Comparison of ENCODE assay signal across 22 cellular contexts in genomic region chr5:155293605-155294178, GRCh38.
"Had no signal": no experiment of that assay in that cellular context is flagged by ENCODE, and none has a peak within 500 bp of the region (broad histone marks: within the 10 kb centered on the region; RNA-seq: fewer than 3 reads in every experiment).

No MANE protein-coding gene starts in this region.

- ATAC-seq: activated CD8-positive, alpha-beta T cell treated with anti-CD3 and anti-CD28 coated beads, Interleukin-2, amount 10 ng/mL, durations not matched to agents 7 days and 5 days; gastroesophageal sphincter; heart right ventricle; left colon; lower lobe of right lung; WTC11 had no signal

- H3K4me3 ChIP-seq: colonic mucosa, gastroesophageal sphincter, heart right ventricle, lower lobe of right lung, right atrium auricular region, tibial nerve, vagina had no signal

- H3K36me3 ChIP-seq: colonic mucosa, gastroesophageal sphincter, heart right ventricle, lower lobe of right lung, right atrium auricular region, tibial nerve, vagina had no signal

- H3K9me3 ChIP-seq: colonic mucosa, gastroesophageal sphincter, lower lobe of right lung, right atrium auricular region, vagina had no signal

- DNase-seq: activated CD4-positive, alpha-beta T cell treated with anti-CD3 and anti-CD28 coated beads, Interleukin-2, amount 10 ng/mL, durations not matched to agents 24 days and 14 days; activated CD8-positive, alpha-beta memory T cell treated with anti-CD3 and anti-CD28 coated beads, Interleukin-2, amount 50 U/mL, for 4 hours; activated CD8-positive, alpha-beta T cell treated with anti-CD3 and anti-CD28 coated beads, Interleukin-2, amount 10 ng/mL, durations not matched to agents 7 days and 5 days; activated gamma-delta T cell; activated naive CD8-positive, alpha-beta T cell treated with anti-CD3 and anti-CD28 coated beads for 36 hours; activated T-cell treated with anti-CD3 and anti-CD28 coated beads, Interleukin-2, amount 50 U/mL, for 48 hours; central memory CD4-positive, alpha-beta T cell; colonic mucosa; heart right ventricle; left colon; lower lobe of right lung; nucleus accumbens; small intestine; stimulated activated CD4-positive, alpha-beta T cell treated with anti-CD3 and anti-CD28 coated beads, Interleukin-4, amount 100 ng/mL, for 4 hours; stimulated activated CD8-positive, alpha-beta memory T cell treated with anti-CD3 and anti-CD28 coated beads, Interleukin-4, amount 100 ng/mL, for 48 hours; stimulated activated naive CD4-positive, alpha-beta T cell treated with Interleukin-2 at 50 U/mL for 16 hours; substantia nigra had no signal

- H3K27ac ChIP-seq: colonic mucosa, gastroesophageal sphincter, heart right ventricle, lower lobe of right lung, right atrium auricular region, tibial nerve, vagina had no signal

- H3K27me3 ChIP-seq: colonic mucosa, gastroesophageal sphincter, heart right ventricle, right atrium auricular region, tibial nerve, vagina had no signal

- H3K4me1 ChIP-seq: colonic mucosa, gastroesophageal sphincter, heart right ventricle, lower lobe of right lung, tibial nerve, vagina had no signal
